In genomic region chr2:107363811-107364210, GRCh38 we compare ENCODE assay signal across 30 cellular contexts.
"Had no signal": no experiment of that assay in that cellular context is flagged by ENCODE, and none has a peak within 500 bp of the region (broad histone marks: within the 10 kb centered on the region; RNA-seq: fewer than 3 reads in every experiment).

No MANE protein-coding gene starts in this region.

- H3K9me3 ChIP-seq: adrenal gland, ascending aorta, esophagus muscularis mucosa, gastroesophageal sphincter had no signal

- H3K4me3 ChIP-seq: adrenal gland, ascending aorta, coronary artery, dorsolateral prefrontal cortex, esophagus muscularis mucosa, gastroesophageal sphincter had no signal

- H3K4me1 Mint-ChIP-seq: activated CD4-positive, alpha-beta T cell treated with anti-CD3 and anti-CD28 coated beads for 36 hours; activated CD4-positive, alpha-beta T cell treated with anti-CD3 and anti-CD28 coated beads, Interleukin-2, amount 10 ng/mL, durations not matched to agents 24 days and 14 days; activated CD8-positive, alpha-beta memory T cell treated with anti-CD3 and anti-CD28 coated beads, Interleukin-2, amount 10 ng/mL, durations not matched to agents 7 days and 5 days; activated naive CD4-positive, alpha-beta T cell treated with anti-CD3 and anti-CD28 coated beads, Interleukin-2, amount 50 U/mL, for 24 hours; activated naive CD8-positive, alpha-beta T cell treated with anti-CD3 and anti-CD28 coated beads for 36 hours; activated naive CD8-positive, alpha-beta T cell treated with anti-CD3 and anti-CD28 coated beads, Interleukin-2, amount 50 U/mL, for 24 hours; central memory CD8-positive, alpha-beta T cell had no signal

- H3K27me3 ChIP-seq: adrenal gland, ascending aorta, dorsolateral prefrontal cortex, esophagus muscularis mucosa, gastroesophageal sphincter had no signal

- H3K4me1 ChIP-seq: adrenal gland, esophagus muscularis mucosa, gastroesophageal sphincter had no signal

- H3K27ac Mint-ChIP-seq: activated CD4-positive, alpha-beta memory T cell treated with anti-CD3 and anti-CD28 coated beads for 36 hours; activated CD4-positive, alpha-beta T cell treated with anti-CD3 and anti-CD28 coated beads for 36 hours; activated CD4-positive, alpha-beta T cell treated with anti-CD3 and anti-CD28 coated beads, Interleukin-2, amount 10 ng/mL, durations not matched to agents 24 days and 14 days; activated CD8-positive, alpha-beta memory T cell treated with anti-CD3 and anti-CD28 coated beads, Interleukin-2, amount 10 ng/mL, durations not matched to agents 7 days and 5 days; activated CD8-positive, alpha-beta T cell treated with anti-CD3 and anti-CD28 coated beads, Interleukin-2, amount 10 ng/mL, durations not matched to agents 7 days and 5 days; activated naive CD4-positive, alpha-beta T cell treated with anti-CD3 and anti-CD28 coated beads for 36 hours; activated naive CD4-positive, alpha-beta T cell treated with anti-CD3 and anti-CD28 coated beads, Interleukin-2, amount 50 U/mL, for 24 hours; activated naive CD8-positive, alpha-beta T cell treated with anti-CD3 and anti-CD28 coated beads for 36 hours; activated naive CD8-positive, alpha-beta T cell treated with anti-CD3 and anti-CD28 coated beads, Interleukin-2, amount 50 U/mL, for 24 hours; activated T-helper 1 cell treated with anti-CD3 and anti-CD28 coated beads, Interleukin-12 subunit alpha, Interleukin-12 subunit beta, Interleukin-2, Interleukin-4 antibody, amounts not matched to agents 30 ng/mL and 10 ng/mL and 1 ng/mL, durations not matched to agents 14 hours and 24 hours and 36 hours; activated T-helper 2 cell treated with anti-CD3 and anti-CD28 coated beads, Interferon-gamma antibody, Interleukin-2, Interleukin-4, amounts not matched to agents 10 μg/mL and 5 μg/mL and 100 μg/mL, durations not matched to agents 14 hours and 24 hours and 36 hours; dendritic cell treated with granulocyte-macrophage colony-stimulating factor and Interleukin-4, amounts not matched to agents 40 ng/mL and 50 ng/mL, for 4 days had no signal

- DNase-seq: activated CD4-positive, alpha-beta memory T cell treated with anti-CD3 and anti-CD28 coated beads for 36 hours; activated CD4-positive, alpha-beta T cell treated with anti-CD3 and anti-CD28 coated beads for 36 hours; activated CD4-positive, alpha-beta T cell treated with anti-CD3 and anti-CD28 coated beads, Interleukin-2, amount 10 ng/mL, durations not matched to agents 24 days and 14 days; activated CD4-positive, CD25-positive, alpha-beta regulatory T cell; activated CD4-positive, CD25-positive, alpha-beta regulatory T cell treated with anti-CD3 and anti-CD28 coated beads, Interleukin-2, amount 50 U/mL, for 72 hours; activated CD8-positive, alpha-beta memory T cell treated with anti-CD3 and anti-CD28 coated beads, Interleukin-2, amount 10 ng/mL, durations not matched to agents 7 days and 5 days; activated CD8-positive, alpha-beta memory T cell treated with anti-CD3 and anti-CD28 coated beads, Interleukin-2, amount 50 U/mL, for 4 hours; activated CD8-positive, alpha-beta T cell treated with anti-CD3 and anti-CD28 coated beads, Interleukin-2, amount 10 ng/mL, durations not matched to agents 7 days and 5 days; activated effector memory CD4-positive, alpha-beta T cell treated with anti-CD3 and anti-CD28 coated beads, Interleukin-2, amount 50 U/mL, for 16 hours; activated naive CD4-positive, alpha-beta T cell treated with anti-CD3 and anti-CD28 coated beads for 36 hours; activated naive CD8-positive, alpha-beta T cell treated with anti-CD3 and anti-CD28 coated beads for 36 hours; activated naive CD8-positive, alpha-beta T cell treated with anti-CD3 and anti-CD28 coated beads, Interleukin-2, amount 50 U/mL, for 24 hours; activated T-cell treated with anti-CD3 and anti-CD28 coated beads, Interleukin-2, amount 50 U/mL, for 1 hour; activated T-cell treated with anti-CD3 and anti-CD28 coated beads, Interleukin-2, amount 50 U/mL, for 48 hours; adrenal gland; dorsolateral prefrontal cortex; effector memory CD4-positive, alpha-beta T cell; erythroblast; foreskin melanocyte; T-helper 2 cell had no signal

- H3K27ac ChIP-seq: adrenal gland, ascending aorta, coronary artery, dorsolateral prefrontal cortex, esophagus muscularis mucosa, gastroesophageal sphincter had no signal

- H3K36me3 Mint-ChIP-seq: activated CD4-positive, alpha-beta memory T cell treated with anti-CD3 and anti-CD28 coated beads for 36 hours; activated CD8-positive, alpha-beta memory T cell treated with anti-CD3 and anti-CD28 coated beads, Interleukin-2, amount 10 ng/mL, durations not matched to agents 7 days and 5 days; activated naive CD4-positive, alpha-beta T cell treated with anti-CD3 and anti-CD28 coated beads, Interleukin-2, amount 50 U/mL, for 24 hours; activated naive CD8-positive, alpha-beta T cell treated with anti-CD3 and anti-CD28 coated beads for 36 hours; brain had no signal

- H3K4me3 Mint-ChIP-seq: activated CD4-positive, alpha-beta memory T cell treated with anti-CD3 and anti-CD28 coated beads for 36 hours; activated CD4-positive, alpha-beta T cell treated with anti-CD3 and anti-CD28 coated beads for 36 hours; activated CD4-positive, alpha-beta T cell treated with anti-CD3 and anti-CD28 coated beads, Interleukin-2, amount 10 ng/mL, durations not matched to agents 24 days and 14 days; activated CD8-positive, alpha-beta memory T cell treated with anti-CD3 and anti-CD28 coated beads, Interleukin-2, amount 10 ng/mL, durations not matched to agents 7 days and 5 days; activated CD8-positive, alpha-beta T cell treated with anti-CD3 and anti-CD28 coated beads, Interleukin-2, amount 10 ng/mL, durations not matched to agents 7 days and 5 days; activated naive CD4-positive, alpha-beta T cell treated with anti-CD3 and anti-CD28 coated beads for 36 hours; activated naive CD4-positive, alpha-beta T cell treated with anti-CD3 and anti-CD28 coated beads, Interleukin-2, amount 50 U/mL, for 24 hours; activated naive CD8-positive, alpha-beta T cell treated with anti-CD3 and anti-CD28 coated beads for 36 hours; activated naive CD8-positive, alpha-beta T cell treated with anti-CD3 and anti-CD28 coated beads, Interleukin-2, amount 50 U/mL, for 24 hours; activated T-helper 1 cell treated with anti-CD3 and anti-CD28 coated beads, Interleukin-12 subunit alpha, Interleukin-12 subunit beta, Interleukin-2, Interleukin-4 antibody, amounts not matched to agents 30 ng/mL and 10 ng/mL and 1 ng/mL, durations not matched to agents 14 hours and 24 hours and 36 hours; brain; central memory CD8-positive, alpha-beta T cell; dendritic cell treated with granulocyte-macrophage colony-stimulating factor and Interleukin-4, amounts not matched to agents 40 ng/mL and 50 ng/mL, for 4 days had no signal

- H3K27me3 Mint-ChIP-seq: activated CD4-positive, alpha-beta memory T cell treated with anti-CD3 and anti-CD28 coated beads for 36 hours; activated CD4-positive, alpha-beta T cell treated with anti-CD3 and anti-CD28 coated beads for 36 hours; activated CD4-positive, alpha-beta T cell treated with anti-CD3 and anti-CD28 coated beads, Interleukin-2, amount 10 ng/mL, durations not matched to agents 24 days and 14 days; activated CD8-positive, alpha-beta memory T cell treated with anti-CD3 and anti-CD28 coated beads, Interleukin-2, amount 10 ng/mL, durations not matched to agents 7 days and 5 days; activated naive CD4-positive, alpha-beta T cell treated with anti-CD3 and anti-CD28 coated beads, Interleukin-2, amount 50 U/mL, for 24 hours; activated naive CD8-positive, alpha-beta T cell treated with anti-CD3 and anti-CD28 coated beads for 36 hours; brain; central memory CD8-positive, alpha-beta T cell; dendritic cell treated with granulocyte-macrophage colony-stimulating factor and Interleukin-4, amounts not matched to agents 40 ng/mL and 50 ng/mL, for 4 days had no signal

- H3K36me3 ChIP-seq: adrenal gland, ascending aorta, esophagus muscularis mucosa, gastroesophageal sphincter had no signal

- H3K9me3 Mint-ChIP-seq: activated CD4-positive, alpha-beta memory T cell treated with anti-CD3 and anti-CD28 coated beads for 36 hours; activated CD4-positive, alpha-beta T cell treated with anti-CD3 and anti-CD28 coated beads, Interleukin-2, amount 10 ng/mL, durations not matched to agents 24 days and 14 days; activated naive CD4-positive, alpha-beta T cell treated with anti-CD3 and anti-CD28 coated beads, Interleukin-2, amount 50 U/mL, for 24 hours; activated naive CD8-positive, alpha-beta T cell treated with anti-CD3 and anti-CD28 coated beads for 36 hours had no signal
